15 cellular contexts compared by ENCODE assay signal in genomic region chr12:92558241-92558773, GRCh38.
DNase-seq lines count a peak whose midpoint lies in the region; ATAC-seq and TF ChIP-seq lines count a peak whose summit lies in the region.
"Had no signal": no experiment of that assay in that cellular context is flagged by ENCODE, and none has a peak within 500 bp of the region (broad histone marks: within the 10 kb centered on the region; RNA-seq: fewer than 3 reads in every experiment).

No MANE protein-coding gene starts in this region.

- no peak for DNase-seq in activated T-cell treated with anti-CD3 and anti-CD28 coated beads, Interleukin-2, amount 50 U/mL, for 72 hours
- no peak for DNase-seq in activated T-cell treated with anti-CD3 and anti-CD28 coated beads for 4 hours
- no peak for DNase-seq in activated naive CD8-positive, alpha-beta T cell treated with anti-CD3 and anti-CD28 coated beads for 36 hours
- DNase-seq in progenitor cell of endocrine pancreas (ENCODE audit: low spot score, unreplicated experiment), result no peak
- no peak for DNase-seq in middle frontal gyrus (ENCODE audit: extremely low spot score, low spot score)
- DNase-seq in nephron progenitor cell, result no peak
- no peak for DNase-seq in COLO668 (lab: John Stamatoyannopoulos, UW; ENCODE audit: unreplicated experiment)
- DNase-seq: esophagus squamous epithelium, head of caudate nucleus, NCI-H146, small intestine, T-helper 17 cell had no signal

- peak overlapping the region; percentile 61 to 67 for H3K4me3 Mint-ChIP-seq in activated T-cell treated with anti-CD3 and anti-CD28 coated beads, Interleukin-2, amount 50 U/mL, for 72 hours
- H3K4me3 Mint-ChIP-seq in activated naive CD8-positive, alpha-beta T cell treated with anti-CD3 and anti-CD28 coated beads for 36 hours, result no peak overlapping the region
- no peak overlapping the region for H3K4me3 Mint-ChIP-seq in progenitor cell of endocrine pancreas (ENCODE audit: low read depth)
- no peak overlapping the region for H3K4me3 Mint-ChIP-seq in nephron progenitor cell
- H3K4me3 Mint-ChIP-seq: T-helper 17 cell had no signal

- H3K4me1 Mint-ChIP-seq in activated T-cell treated with anti-CD3 and anti-CD28 coated beads, Interleukin-2, amount 50 U/mL, for 72 hours (ENCODE audit: low read depth), result peaks cover 17% of the 10 kb centered on the region
- H3K4me1 Mint-ChIP-seq in activated naive CD8-positive, alpha-beta T cell treated with anti-CD3 and anti-CD28 coated beads for 36 hours, result peaks cover 58% of the 10 kb centered on the region
- H3K4me1 Mint-ChIP-seq in progenitor cell of endocrine pancreas (ENCODE audit: low read depth), result peaks cover 18% of the 10 kb centered on the region
- no peaks in the 10 kb centered on the region for H3K4me1 Mint-ChIP-seq in nephron progenitor cell

- ATAC-seq in activated T-cell treated with anti-CD3 and anti-CD28 coated beads, Interleukin-2, amount 50 U/mL, for 72 hours (replicated peaks in 1 of 2), result peak in 1 of 2 donors; percentile 29
- ATAC-seq in GM19351 (IDR thresholded peaks at IDR 0.05; ENCODE audit: unreplicated experiment), result peak; percentile 0
- ATAC-seq: Right ventricle myocardium inferior; stimulated activated memory B cell treated with anti-CD40 and anti-IgM and Interleukin-4, amounts not matched to agents 10 μg/mL and 1 μg/mL and 100 μg/mL, for 72 hours; T-helper 17 cell had no signal

- H3K27me3 Mint-ChIP-seq in activated T-cell treated with anti-CD3 and anti-CD28 coated beads, Interleukin-2, amount 50 U/mL, for 72 hours (ENCODE audit: low read depth), result no peaks in the 10 kb centered on the region
- H3K27me3 Mint-ChIP-seq in activated naive CD8-positive, alpha-beta T cell treated with anti-CD3 and anti-CD28 coated beads for 36 hours, result no peaks in the 10 kb centered on the region
- H3K27me3 Mint-ChIP-seq in progenitor cell of endocrine pancreas, result no peaks in the 10 kb centered on the region
- peaks cover 3% of the 10 kb centered on the region for H3K27me3 Mint-ChIP-seq in nephron progenitor cell (ENCODE audit: low read depth, poor library complexity)
- H3K27me3 Mint-ChIP-seq: stimulated activated memory B cell treated with anti-CD40 and anti-IgM and Interleukin-4, amounts not matched to agents 10 μg/mL and 1 μg/mL and 100 μg/mL, for 72 hours; T-helper 17 cell had no signal

- H3K36me3 Mint-ChIP-seq in activated T-cell treated with anti-CD3 and anti-CD28 coated beads, Interleukin-2, amount 50 U/mL, for 72 hours (ENCODE audit: insufficient read depth in 2 of 2), result peaks cover 6% of the 10 kb centered on the region in 2 donors
- peaks cover 28% of the 10 kb centered on the region for H3K36me3 Mint-ChIP-seq in activated naive CD8-positive, alpha-beta T cell treated with anti-CD3 and anti-CD28 coated beads for 36 hours
- peaks cover 1% of the 10 kb centered on the region for H3K36me3 Mint-ChIP-seq in progenitor cell of endocrine pancreas (ENCODE audit: insufficient read depth)
- no peaks in the 10 kb centered on the region for H3K36me3 Mint-ChIP-seq in nephron progenitor cell (ENCODE audit: low read depth)
- H3K36me3 Mint-ChIP-seq: stimulated activated memory B cell treated with anti-CD40 and anti-IgM and Interleukin-4, amounts not matched to agents 10 μg/mL and 1 μg/mL and 100 μg/mL, for 72 hours had no signal

- peak overlapping the region; percentile 89 for H3K27ac Mint-ChIP-seq in activated T-cell treated with anti-CD3 and anti-CD28 coated beads, Interleukin-2, amount 50 U/mL, for 72 hours
- peak overlapping the region; percentile 18 for H3K27ac Mint-ChIP-seq in activated naive CD8-positive, alpha-beta T cell treated with anti-CD3 and anti-CD28 coated beads for 36 hours
- H3K27ac Mint-ChIP-seq in progenitor cell of endocrine pancreas, result peak overlapping the region; percentile 60
- H3K27ac Mint-ChIP-seq in nephron progenitor cell, result no peak overlapping the region
- H3K27ac Mint-ChIP-seq: stimulated activated memory B cell treated with anti-CD40 and anti-IgM and Interleukin-4, amounts not matched to agents 10 μg/mL and 1 μg/mL and 100 μg/mL, for 72 hours had no signal

- H3K9me3 Mint-ChIP-seq in activated T-cell treated with anti-CD3 and anti-CD28 coated beads, Interleukin-2, amount 50 U/mL, for 72 hours, result peaks cover 0 to 2% of the 10 kb centered on the region in 2 donors
- peaks cover 22% of the 10 kb centered on the region for H3K9me3 Mint-ChIP-seq in activated naive CD8-positive, alpha-beta T cell treated with anti-CD3 and anti-CD28 coated beads for 36 hours
- peaks cover 18% of the 10 kb centered on the region for H3K9me3 Mint-ChIP-seq in progenitor cell of endocrine pancreas (ENCODE audit: low read depth)
- peaks cover 6% of the 10 kb centered on the region for H3K9me3 Mint-ChIP-seq in nephron progenitor cell

- no peak for TF ChIP-seq CTCF in progenitor cell of endocrine pancreas (IDR thresholded peaks at IDR 0.05; ENCODE audit: unreplicated experiment)
- no peak for TF ChIP-seq CTCF in nephron progenitor cell (IDR thresholded peaks at IDR 0.05)

Comparison
In these comparisons a context has a peak if more than half of its experiments do, and no peak if none do; other contexts are left out.
1. H3K4me3 Mint-ChIP-seq: peak in activated T-cell treated with anti-CD3 and anti-CD28 coated beads, Interleukin-2, amount 50 U/mL, for 72 hours (2 of 2); none in activated naive CD8-positive, alpha-beta T cell treated with anti-CD3 and anti-CD28 coated beads for 36 hours (single experiment), progenitor cell of endocrine pancreas (single experiment) and nephron progenitor cell (single experiment).